ENCODE assay signal across 8 cellular contexts in the genomic region with DNA sequence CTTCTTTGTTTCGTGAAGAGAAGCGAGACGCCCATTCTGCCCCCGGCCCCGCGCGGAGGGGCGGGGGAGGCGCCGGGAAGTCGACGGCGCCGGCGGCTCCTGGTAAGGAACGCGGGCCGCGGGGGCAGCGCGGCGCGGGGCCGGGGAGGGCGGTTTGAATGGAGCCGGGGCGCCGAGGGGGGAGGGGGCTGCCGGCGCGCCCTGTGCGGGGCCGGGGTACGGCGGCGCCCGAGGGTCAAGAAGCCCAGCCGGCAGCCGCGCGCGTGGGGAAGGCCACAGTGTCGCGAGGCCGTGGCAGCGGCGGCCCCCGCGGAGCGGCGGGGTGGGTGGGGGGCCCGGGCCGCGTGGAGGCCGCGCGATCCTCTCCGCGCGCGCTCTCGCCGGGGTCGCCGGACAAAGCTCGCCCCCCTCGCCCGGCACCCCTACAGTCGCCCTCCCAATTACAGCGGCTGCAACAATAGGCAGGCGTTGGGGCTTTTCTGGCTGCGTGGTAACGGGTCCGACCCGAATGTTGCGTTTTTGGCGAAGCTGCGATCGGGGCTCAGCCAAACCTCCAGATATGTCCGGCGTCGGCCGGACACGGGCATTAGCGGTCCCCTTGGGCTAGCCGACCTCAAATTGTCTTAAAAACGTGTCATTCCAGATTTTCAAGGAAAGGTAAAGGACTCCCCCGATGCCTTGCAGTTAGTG. TPM values are rescaled to one million over a fixed set of nuclear protein-coding genes. Genes with fewer than 3 reads are reported as not detected.
DNase-seq lines count a peak whose midpoint lies in the region; ATAC-seq and TF ChIP-seq lines count a peak whose summit lies in the region.

No MANE protein-coding gene starts in this region.

- peak overlapping the region; percentile 91 for H3K4me3 Mint-ChIP-seq in T-helper 1 cell treated with Interleukin-12 subunit alpha and Interleukin-12 subunit beta and Interleukin-4 antibody, amounts not matched to agents 30 μg/mL and 1 μg/mL, for 36 hours
- peak overlapping the region; percentile 96 for H3K4me3 Mint-ChIP-seq in endodermal cell
- H3K4me3 Mint-ChIP-seq in type B pancreatic cell: peak overlapping the region; percentile 96

- no peaks in the 10 kb centered on the region for H3K9me3 Mint-ChIP-seq in T-helper 1 cell treated with Interleukin-12 subunit alpha and Interleukin-12 subunit beta and Interleukin-4 antibody, amounts not matched to agents 30 μg/mL and 1 μg/mL, for 36 hours
- no peaks in the 10 kb centered on the region for H3K9me3 Mint-ChIP-seq in endodermal cell
- H3K9me3 Mint-ChIP-seq in type B pancreatic cell: no peaks in the 10 kb centered on the region

- H3K9me3 ChIP-seq in BE2C (no peaks in the 10 kb centered on the region; the same call in 1 of the 2 replicates), endodermal cell (ENCODE audit: control insufficient read depth, low read length) (no peaks in the 10 kb centered on the region), mesodermal cell (ENCODE audit: control insufficient read depth, low read length) (no peaks in the 10 kb centered on the region)

- H3K27me3 Mint-ChIP-seq in T-helper 1 cell treated with Interleukin-12 subunit alpha and Interleukin-12 subunit beta and Interleukin-4 antibody, amounts not matched to agents 30 μg/mL and 1 μg/mL, for 36 hours (ENCODE audit: low read depth): no peaks in the 10 kb centered on the region
- H3K27me3 Mint-ChIP-seq in endodermal cell (ENCODE audit: insufficient read depth) (no peaks in the 10 kb centered on the region), type B pancreatic cell (no peaks in the 10 kb centered on the region)

- peak overlapping the region; percentile 86 for H3K27ac Mint-ChIP-seq in T-helper 1 cell treated with Interleukin-12 subunit alpha and Interleukin-12 subunit beta and Interleukin-4 antibody, amounts not matched to agents 30 μg/mL and 1 μg/mL, for 36 hours
- H3K27ac Mint-ChIP-seq in endodermal cell (peak overlapping the region; percentile 97), type B pancreatic cell (peak overlapping the region; percentile 94)

- 0% methylated on average over 23 to 88 of the region's 88 CpGs for WGBS in endodermal cell (ENCODE audit: insufficient coverage in 1 of 2, insufficient read length in 1 of 2), 2 experiments
- 0% methylated on average over 43 to 49 of the region's 88 CpGs for WGBS in mesodermal cell (ENCODE audit: insufficient coverage in 2 of 2), 2 experiments

- H3K9ac ChIP-seq in endodermal cell (ENCODE audit: extremely low read depth, low read length, poor library complexity, severe bottlenecking): peak overlapping the region; percentile 94

- DNase-seq in BE2C (peak; percentile 39), endodermal cell (peak; percentile 73), type B pancreatic cell (ENCODE audit: extremely low spot score, unreplicated experiment) (no peak), HPDE6-E6E7 (ENCODE audit: extremely low spot score) (no peak)

- H3K4me3 ChIP-seq in BE2C (ENCODE audit: low read depth, low read length) (peak overlapping the region; percentile 98), endodermal cell (ENCODE audit: low read length) (peak overlapping the region; percentile 99), mesodermal cell (ENCODE audit: extremely low read depth, insufficient read depth, low read length, poor library complexity, severe bottlenecking) (peak overlapping the region; percentile 95)

- no peak for TF ChIP-seq CTCF in BE2C (IDR thresholded peaks at IDR 0.05; ENCODE audit: low read depth, low read length)
- TF ChIP-seq CTCF in endodermal cell (conservative IDR thresholded peaks at IDR 0.05): no peak
- no peak for TF ChIP-seq CTCF in type B pancreatic cell (conservative IDR thresholded peaks at IDR 0.05)

- H3K36me3 ChIP-seq in BE2C: peaks cover 13% of the 10 kb centered on the region
- H3K36me3 ChIP-seq in endodermal cell (ENCODE audit: control insufficient read depth, insufficient read depth, low read length): peaks cover 10% of the 10 kb centered on the region
- peaks cover 23% of the 10 kb centered on the region for H3K36me3 ChIP-seq in mesodermal cell (ENCODE audit: control insufficient read depth, insufficient read depth, low read length)

- H3K27ac ChIP-seq in endodermal cell (ENCODE audit: low read depth, low read length) (peak overlapping the region; percentile 96), mesodermal cell (ENCODE audit: low read depth, low read length, severe bottlenecking) (peak overlapping the region; percentile 95)

- no peaks in the 10 kb centered on the region for H3K27me3 ChIP-seq in BE2C
- H3K27me3 ChIP-seq in endodermal cell (ENCODE audit: control insufficient read depth, insufficient read depth, low read length, poor library complexity, severe bottlenecking): no peaks in the 10 kb centered on the region

- peaks cover 6% of the 10 kb centered on the region for H3K36me3 Mint-ChIP-seq in T-helper 1 cell treated with Interleukin-12 subunit alpha and Interleukin-12 subunit beta and Interleukin-4 antibody, amounts not matched to agents 30 μg/mL and 1 μg/mL, for 36 hours (ENCODE audit: low read depth)
- H3K36me3 Mint-ChIP-seq in endodermal cell (ENCODE audit: low read depth) (peaks cover 14% of the 10 kb centered on the region), type B pancreatic cell (peaks cover 9% of the 10 kb centered on the region)

- H3K4me1 ChIP-seq in BE2C (no peaks in the 10 kb centered on the region; the same call in 1 of the 2 replicates), endodermal cell (ENCODE audit: control insufficient read depth, insufficient read depth, low read length) (no peaks in the 10 kb centered on the region), mesodermal cell (ENCODE audit: control insufficient read depth, insufficient read depth, low read length, poor library complexity, severe bottlenecking) (no peaks in the 10 kb centered on the region)

- H3K4me1 Mint-ChIP-seq in T-helper 1 cell treated with Interleukin-12 subunit alpha and Interleukin-12 subunit beta and Interleukin-4 antibody, amounts not matched to agents 30 μg/mL and 1 μg/mL, for 36 hours (ENCODE audit: low read depth): peaks cover 35% of the 10 kb centered on the region
- H3K4me1 Mint-ChIP-seq in endodermal cell (peaks cover 11% of the 10 kb centered on the region), type B pancreatic cell (ENCODE audit: unreplicated experiment) (peaks cover 21% of the 10 kb centered on the region)

- ATAC-seq in GM18873 (IDR thresholded peaks at IDR 0.05; ENCODE audit: low FRiP score, unreplicated experiment) (peak; percentile 28), HG03103 (IDR thresholded peaks at IDR 0.05; ENCODE audit: low read depth, unreplicated experiment) (peak; percentile 22)

RNA-seq across cellular contexts. Expression of gene SMARCA4, which starts 0.4 kb away (rescaled TPM):
- polyA plus RNA-seq in BE2C (2012; ENCODE audit: insufficient read depth, insufficient read length, low read depth): 264 TPM
- total RNA-seq in endodermal cell (100 to 1,000 TPM; 290 to 292 TPM), type B pancreatic cell (ENCODE audit: low replicate concordance) (182 and 244 TPM in 2 replicates)
- 278 TPM for polyA plus RNA-seq in endodermal cell (2013, experiment 1 of 2)
- 266 TPM for polyA plus RNA-seq in endodermal cell (2013, experiment 2 of 2)
- 200 TPM for polyA plus RNA-seq in mesodermal cell (2013, experiment 1 of 2)
- 168 TPM for polyA plus RNA-seq in mesodermal cell (2013, experiment 2 of 2)

RNA-seq across cellular contexts. Expression of gene TIMM29, which starts 32.6 kb away (rescaled TPM):
- 62.4 TPM for polyA plus RNA-seq in BE2C (2012; ENCODE audit: insufficient read depth, insufficient read length, low read depth)
- total RNA-seq in endodermal cell: 10 to 100 TPM; 20.0 to 26.8 TPM
- polyA plus RNA-seq in endodermal cell (2013, experiment 1 of 2): 20.9 TPM
- polyA plus RNA-seq in endodermal cell (2013, experiment 2 of 2): 20.7 TPM
- polyA plus RNA-seq in mesodermal cell (2013, experiment 1 of 2): 17.7 TPM
- 17.0 TPM for polyA plus RNA-seq in mesodermal cell (2013, experiment 2 of 2)
- 31.8 and 33.7 TPM in 2 replicates for total RNA-seq in type B pancreatic cell (ENCODE audit: low replicate concordance)

RNA-seq across cellular contexts. Expression of gene YIPF2, which starts 32.8 kb away (rescaled TPM):
- polyA plus RNA-seq in BE2C (2012; ENCODE audit: insufficient read depth, insufficient read length, low read depth): 112 TPM
- total RNA-seq in endodermal cell (10 to 100 TPM; 55.6 to 62.6 TPM), type B pancreatic cell (ENCODE audit: low replicate concordance) (58.5 and 124 TPM in 2 replicates)
- polyA plus RNA-seq in endodermal cell (2013, experiment 1 of 2): 32.0 TPM
- 34.9 TPM for polyA plus RNA-seq in endodermal cell (2013, experiment 2 of 2)
- 75.8 TPM for polyA plus RNA-seq in mesodermal cell (2013, experiment 1 of 2)
- polyA plus RNA-seq in mesodermal cell (2013, experiment 2 of 2): 58.8 TPM

Comparison
In these comparisons a context has a peak if more than half of its experiments do, and no peak if none do; other contexts are left out.
1. DNase-seq: peak in BE2C (single experiment) and endodermal cell (single experiment); none in type B pancreatic cell (single experiment) and HPDE6-E6E7 (single experiment).
2. Peak in every context shown above with its lines, with median percentiles within 50 percentile points of each other: H3K4me3 ChIP-seq, H3K27ac Mint-ChIP-seq and H3K4me3 Mint-ChIP-seq.